ENCODE assay signal across 16 cellular contexts in genomic region chr7:138564365-138564764, GRCh38.
DNase-seq lines count a peak whose midpoint lies in the region; ATAC-seq, FAIRE-seq and TF ChIP-seq lines count a peak whose summit lies in the region.
"Had no signal": no experiment of that assay in that cellular context is flagged by ENCODE, and none has a peak within 500 bp of the region (broad histone marks: within the 10 kb centered on the region; RNA-seq: fewer than 3 reads in every experiment).

No MANE protein-coding gene starts in this region.

- WGBS in HepG2 (ENCODE audit: low lambda C conversion rate): 72% methylated on average over 5 of the region's 5 CpGs
- 44 to 67% (median 57%) methylated on average over 5 of the region's 5 CpGs for WGBS in stomach, 5 donors

- CTCF ChIA-PET in HepG2 (lab: Yijun Ruan, JAX; ENCODE audit: low intra/inter-chr PET ratio, low total read pairs): no interaction called here

- POLR2A ChIA-PET in HepG2 (lab: Yijun Ruan, JAX): interaction anchor here (1.5 kb wide), 1 partner anchor 168 kb away, joined by 3 read pairs; no protein-coding TSS in a partner anchor

- H3K9me3 ChIP-seq in HepG2 (ENCODE audit: low read length) (peaks cover 13% of the 10 kb centered on the region; the same call in 1 of the 2 replicates), stomach (peaks cover 26 to 73% (median 43%) of the 10 kb centered on the region in 4 donors), WERI-Rb-1 (ENCODE audit: severe bottlenecking) (peaks cover 4% of the 10 kb centered on the region)
- H3K9me3 ChIP-seq: MG63 had no signal

- TF ChIP-seq RAD21 in HepG2 (CRISPR knock-in tag; IDR thresholded peaks at IDR 0.05): no peak

- peaks cover 80% of the 10 kb centered on the region for H3K4me1 ChIP-seq in HepG2 (ENCODE audit: insufficient read depth, low read length)
- H3K4me1 ChIP-seq in stomach: no peaks in the 10 kb centered on the region
- H3K4me1 ChIP-seq: A549 had no signal

- BruUV-seq in HepG2 (replicated peaks; lab: Mats Ljungman, UMichigan): no TSS peak

- ATAC-seq in HepG2: peak; percentile 15
- ATAC-seq in GM18873 (IDR thresholded peaks at IDR 0.05; ENCODE audit: low FRiP score, unreplicated experiment): no peak
- ATAC-seq: A549, T-cell had no signal

- DNase-seq in SIG-M5 treated with dmso at 0.1 percent for 504 hours (lab: John Stamatoyannopoulos, UW; ENCODE audit: unreplicated experiment) (peak; percentile 62), SIG-M5 (lab: John Stamatoyannopoulos, UW) (no peak), brain microvascular endothelial cell (peak; percentile 33), HepG2 (ENCODE audit: low spot score) (peak; percentile 51), stomach (peak; percentile 52), WERI-Rb-1 (no peak)
- no peak for DNase-seq in activated T-cell treated with anti-CD3 and anti-CD28 coated beads, Interleukin-2, amount 50 U/mL, for 1 hour
- DNase-seq: activated CD4-positive, alpha-beta memory T cell treated with anti-CD3 and anti-CD28 coated beads, Interleukin-2, amount 10 ng/mL, durations not matched to agents 7 days and 5 days; DMS153; effector memory CD4-positive, alpha-beta T cell; MG63; NCI-H526; stimulated activated CD4-positive, alpha-beta T cell treated with anti-CD3 and anti-CD28 coated beads, Interleukin-2, amount 100 ng/mL, for 24 hours; T-cell had no signal

- peaks cover 6% of the 10 kb centered on the region for H3K79me2 ChIP-seq in HepG2 (ENCODE audit: insufficient read depth, low read length)

- peak overlapping the region; percentile 11 for H3K27ac ChIP-seq in brain microvascular endothelial cell
- peak overlapping the region; percentile 92 for H3K27ac ChIP-seq in HepG2 (ENCODE audit: extremely low read length, insufficient read depth, low read length)
- peak overlapping the region in 4 of 5 donors; percentile 40 to 76 (median 55) for H3K27ac ChIP-seq in stomach
- H3K27ac ChIP-seq in WERI-Rb-1: no peak overlapping the region
- H3K27ac ChIP-seq: A549 had no signal

- in situ Hi-C loops in brain microvascular endothelial cell (cut with HindIII; ENCODE audit: low pct_ligation_motif_present, low sequenced_read_pairs) (no loop called here), HepG2 (cut with HindIII; ENCODE audit: extremely low pct_ligation_motif_present, low pct_unique_long_range_greater_than_20kb) (no loop called here)

- FAIRE-seq in HepG2 (lab: Jason Lieb, UNC): peak; percentile 60
- FAIRE-seq: A549 had no signal

- H3K9ac ChIP-seq in HepG2 (ENCODE audit: insufficient read depth, low read depth, low read length): peak overlapping the region; percentile 48; the same call in 1 of the 2 replicates

- TF ChIP-seq EP300 in HepG2 (IDR thresholded peaks at IDR 0.05; ENCODE audit: low read depth in 2 of 2, low read length in 2 of 2) (no peak), HepG2 (CRISPR knock-in tag; IDR thresholded peaks at IDR 0.05; ENCODE audit: borderline replicate concordance) (no peak), stomach (IDR thresholded peaks at IDR 0.05) (no peak)

- H3K36me3 ChIP-seq in brain microvascular endothelial cell (replicated peaks): peaks cover 15% of the 10 kb centered on the region
- H3K36me3 ChIP-seq in HepG2 (replicated peaks in 1 of 2; ENCODE audit: control insufficient read depth in 1 of 2, insufficient read depth in 2 of 2, low read length in 2 of 2): peaks cover 42 to 84% of the 10 kb centered on the region in 2 experiments
- peaks cover 49 to 100% (median 100%) of the 10 kb centered on the region in 4 donors for H3K36me3 ChIP-seq in stomach
- H3K36me3 ChIP-seq in WERI-Rb-1: peaks cover 90% of the 10 kb centered on the region

- intact Hi-C loops in HepG2 (cut with micrococcal nuclease; ENCODE audit: unreplicated experiment) (no loop called here), stomach (cut with DNase I; ENCODE audit: low total_unique reads) (no loop called here)

- TF ChIP-seq CTCF in brain microvascular endothelial cell (IDR thresholded peaks at IDR 0.05; ENCODE audit: low read depth, low read length, missing control alignments) (no peak), HepG2 (CRISPR knock-in tag; IDR thresholded peaks at IDR 0.05) (no peak), stomach (IDR thresholded peaks at IDR 0.05) (no peak), WERI-Rb-1 (IDR thresholded peaks at IDR 0.05; ENCODE audit: low read depth, low read length) (no peak)

- peak overlapping the region; percentile 56 for H3K4me2 ChIP-seq in HepG2 (ENCODE audit: low read depth, low read length)
- H3K4me2 ChIP-seq: A549 had no signal

- H4K20me1 ChIP-seq in HepG2 (ENCODE audit: insufficient read depth, low read length): no peaks in the 10 kb centered on the region; the same call in 1 of the 2 replicates

- H3K27me3 ChIP-seq in brain microvascular endothelial cell (replicated peaks) (no peaks in the 10 kb centered on the region), HepG2 (ENCODE audit: control insufficient read depth in 1 of 2, insufficient read depth in 2 of 2, low read length in 2 of 2) (no peaks in the 10 kb centered on the region), stomach (no peaks in the 10 kb centered on the region), WERI-Rb-1 (ENCODE audit: insufficient read depth, low read depth, severe bottlenecking) (no peaks in the 10 kb centered on the region)
- H3K27me3 ChIP-seq: MG63 had no signal

- H3K4me3 ChIP-seq in brain microvascular endothelial cell (ENCODE audit: low read depth, low read length) (no peak overlapping the region), HepG2 (replicated peaks in 1 of 3; ENCODE audit: insufficient read depth in 1 of 3, low read depth in 2 of 3, low read length in 3 of 3) (peak overlapping the region in 1 of 3 experiments; percentile 34; a peak in 1 of 6 replicates), stomach (no peak overlapping the region), WERI-Rb-1 (ENCODE audit: low read depth, low read length) (no peak overlapping the region)
- H3K4me3 ChIP-seq: A549, MG63 had no signal

- peak in 1 of 2 experiments; percentile 14; a peak in 2 of 4 replicates for TF ChIP-seq POLR2A in HepG2 (IDR thresholded peaks at IDR 0.05; ENCODE audit: insufficient read depth in 1 of 2, low read depth in 2 of 2, low read length in 2 of 2)
- TF ChIP-seq POLR2A in stomach (IDR thresholded peaks at IDR 0.05): no peak

- no peak overlapping the region for H2AFZ ChIP-seq in HepG2 (ENCODE audit: low read length)

TF ChIP-seq in HepG2, 621 proteins besides CTCF, POLR2A, EP300 and RAD21 (continues in another document):
- TF ChIP-seq ZNF329 (CRISPR knock-in tag; IDR thresholded peaks at IDR 0.05; ENCODE audit: low read depth) (no peak), ZBTB46 (CRISPR knock-in tag; IDR thresholded peaks at IDR 0.05; ENCODE audit: borderline replicate concordance) (no peak), IKZF4 (CRISPR knock-in tag; IDR thresholded peaks at IDR 0.05; ENCODE audit: borderline replicate concordance, low read depth, not compliant biosample characterization) (peak; percentile 8), SKI (IDR thresholded peaks at IDR 0.05; ENCODE audit: partially characterized antibody) (peak; percentile 34), NR2C2 (CRISPR knock-in tag; IDR thresholded peaks at IDR 0.05; ENCODE audit: borderline replicate concordance) (no peak), IRF2 (CRISPR knock-in tag; IDR thresholded peaks at IDR 0.05) (peak; percentile 87), ARID5B (CRISPR knock-in tag; IDR thresholded peaks at IDR 0.05) (0 out of 2 replicates have a peak, but pooled peaks have one; percentile 19), YY1 (IDR thresholded peaks at IDR 0.05; ENCODE audit: insufficient read depth, insufficient replicate concordance, low read depth, low read length) (no peak), RCOR2 (CRISPR knock-in tag; IDR thresholded peaks at IDR 0.05) (peak; percentile 37; the same call in 1 of the 2 replicates), ZNF17 (CRISPR knock-in tag; IDR thresholded peaks at IDR 0.05) (no peak), HNF4A (CRISPR knock-in tag; IDR thresholded peaks at IDR 0.05) (peak; percentile 42; the same call in 1 of the 2 replicates)

Comparison
In these comparisons a context has a peak if more than half of its experiments do, and no peak if none do; other contexts are left out.
1. DNase-seq: peak in SIG-M5 treated with dmso at 0.1 percent for 504 hours (single experiment), brain microvascular endothelial cell (single experiment), HepG2 (single experiment) and stomach (single experiment); none in SIG-M5 (single experiment), WERI-Rb-1 (single experiment) and activated T-cell treated with anti-CD3 and anti-CD28 coated beads, Interleukin-2, amount 50 U/mL, for 1 hour (single experiment).